Comparison of ENCODE assay signal across 2 cellular contexts in the genomic region with DNA sequence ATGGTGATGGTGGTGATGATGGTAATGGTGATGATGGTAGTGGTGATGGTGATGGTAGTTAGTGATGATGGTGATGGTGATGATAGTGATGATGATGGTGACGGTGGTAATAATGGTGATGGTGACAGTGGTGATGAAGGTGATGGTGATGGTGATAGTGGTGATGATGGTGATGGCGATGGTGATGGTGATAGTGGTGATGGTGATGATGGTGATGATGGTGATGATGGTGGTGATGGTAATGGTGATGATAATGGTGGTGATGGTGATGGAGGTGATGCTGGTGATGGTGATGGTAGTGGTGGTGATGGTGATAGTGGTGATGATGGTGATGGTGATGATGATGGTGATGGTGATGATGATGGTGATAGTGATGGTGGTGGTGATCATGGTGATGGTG.
TF ChIP-seq lines count a peak whose summit lies in the region.

No MANE protein-coding gene starts in this region.

TF ChIP-seq in A549, 52 proteins besides CTCF, POLR2A, EP300 and RAD21:
- TF ChIP-seq USF2 (IDR thresholded peaks at IDR 0.05) (no peak), FOXS1 (CRISPR knock-in tag; IDR thresholded peaks at IDR 0.05) (no peak), KDM1A (IDR thresholded peaks at IDR 0.05; ENCODE audit: low read depth) (no peak), POLR2AphosphoS2 (conservative IDR thresholded peaks at IDR 0.05; ENCODE audit: low read length) (no peak), RCOR1 (IDR thresholded peaks at IDR 0.05; ENCODE audit: low read depth, low read length) (no peak), FOSL2 (IDR thresholded peaks at IDR 0.05) (no peak), FOSL2 (CRISPR knock-in tag; IDR thresholded peaks at IDR 0.05) (no peak), HMGXB4 (CRISPR knock-in tag; IDR thresholded peaks at IDR 0.05; ENCODE audit: borderline replicate concordance) (no peak)
- TF ChIP-seq, protein P1, sequence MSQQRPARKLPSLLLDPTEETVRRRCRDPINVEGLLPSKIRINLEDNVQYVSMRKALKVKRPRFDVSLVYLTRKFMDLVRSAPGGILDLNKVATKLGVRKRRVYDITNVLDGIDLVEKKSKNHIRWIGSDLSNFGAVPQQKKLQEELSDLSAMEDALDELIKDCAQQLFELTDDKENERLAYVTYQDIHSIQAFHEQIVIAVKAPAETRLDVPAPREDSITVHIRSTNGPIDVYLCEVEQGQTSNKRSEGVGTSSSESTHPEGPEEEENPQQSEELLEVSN (IDR thresholded peaks at IDR 0.05; ENCODE audit: borderline replicate concordance, low read depth) = no peak

TF ChIP-seq in HEK293, 187 proteins besides CTCF, POLR2A, EP300 and RAD21 (continued from another document):
- peak; percentile 30; the same call in 1 of the 2 replicates for TF ChIP-seq ZNF776 (tag by site-specific recombination; IDR thresholded peaks at IDR 0.05; ENCODE audit: borderline replicate concordance)
- no peak for TF ChIP-seq ZNF596 (tag by site-specific recombination; IDR thresholded peaks at IDR 0.05)
- no peak for TF ChIP-seq ZSCAN30 (tag by site-specific recombination; IDR thresholded peaks at IDR 0.05)
- TF ChIP-seq ZNF747 (tag by site-specific recombination; IDR thresholded peaks at IDR 0.05) = peak; percentile 47; the same call in 1 of the 2 replicates
- TF ChIP-seq ZFHX2 (tag by site-specific recombination; conservative IDR thresholded peaks at IDR 0.05) = no peak
- TF ChIP-seq ZNF248 (tag by site-specific recombination; IDR thresholded peaks at IDR 0.05) = peak; percentile 82; the same call in 1 of the 2 replicates
- no peak for TF ChIP-seq ZNF843 (tag by site-specific recombination; IDR thresholded peaks at IDR 0.05)
- TF ChIP-seq AEBP2 (tag by site-specific recombination; IDR thresholded peaks at IDR 0.05; ENCODE audit: borderline replicate concordance) = peak; percentile 39; the same call in 1 of the 2 replicates
- TF ChIP-seq, protein P2, sequence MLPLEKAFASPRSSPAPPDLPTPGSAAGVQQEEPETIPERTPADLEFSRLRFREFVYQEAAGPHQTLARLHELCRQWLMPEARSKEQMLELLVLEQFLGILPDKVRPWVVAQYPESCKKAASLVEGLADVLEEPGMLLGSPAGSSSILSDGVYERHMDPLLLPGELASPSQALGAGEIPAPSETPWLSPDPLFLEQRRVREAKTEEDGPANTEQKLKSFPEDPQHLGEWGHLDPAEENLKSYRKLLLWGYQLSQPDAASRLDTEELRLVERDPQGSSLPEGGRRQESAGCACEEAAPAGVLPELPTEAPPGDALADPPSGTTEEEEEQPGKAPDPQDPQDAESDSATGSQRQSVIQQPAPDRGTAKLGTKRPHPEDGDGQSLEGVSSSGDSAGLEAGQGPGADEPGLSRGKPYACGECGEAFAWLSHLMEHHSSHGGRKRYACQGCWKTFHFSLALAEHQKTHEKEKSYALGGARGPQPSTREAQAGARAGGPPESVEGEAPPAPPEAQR (tag by site-specific recombination; IDR thresholded peaks at IDR 0.05) = no peak
- TF ChIP-seq ZNF621 (tag by site-specific recombination; IDR thresholded peaks at IDR 0.05) = peak; percentile 75; the same call in 1 of the 2 replicates
- 0 out of 2 replicates have a peak, but pooled peaks have one; percentile 51 for TF ChIP-seq ZNF157 (tag by site-specific recombination; IDR thresholded peaks at IDR 0.05)
- 0 out of 2 replicates have a peak, but pooled peaks have one; percentile 54 for TF ChIP-seq ZNF133 (tag by site-specific recombination; IDR thresholded peaks at IDR 0.05)
- TF ChIP-seq ZNF148 (tag by site-specific recombination; IDR thresholded peaks at IDR 0.05; ENCODE audit: borderline replicate concordance) = 0 out of 2 replicates have a peak, but pooled peaks have one; percentile 28
- TF ChIP-seq, protein P3, sequence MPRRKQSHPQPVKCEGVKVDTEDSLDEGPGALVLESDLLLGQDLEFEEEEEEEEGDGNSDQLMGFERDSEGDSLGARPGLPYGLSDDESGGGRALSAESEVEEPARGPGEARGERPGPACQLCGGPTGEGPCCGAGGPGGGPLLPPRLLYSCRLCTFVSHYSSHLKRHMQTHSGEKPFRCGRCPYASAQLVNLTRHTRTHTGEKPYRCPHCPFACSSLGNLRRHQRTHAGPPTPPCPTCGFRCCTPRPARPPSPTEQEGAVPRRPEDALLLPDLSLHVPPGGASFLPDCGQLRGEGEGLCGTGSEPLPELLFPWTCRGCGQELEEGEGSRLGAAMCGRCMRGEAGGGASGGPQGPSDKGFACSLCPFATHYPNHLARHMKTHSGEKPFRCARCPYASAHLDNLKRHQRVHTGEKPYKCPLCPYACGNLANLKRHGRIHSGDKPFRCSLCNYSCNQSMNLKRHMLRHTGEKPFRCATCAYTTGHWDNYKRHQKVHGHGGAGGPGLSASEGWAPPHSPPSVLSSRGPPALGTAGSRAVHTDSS (tag by site-specific recombination; IDR thresholded peaks at IDR 0.05) = peak; percentile 99
- peak; percentile 71 for TF ChIP-seq YY2 (tag by site-specific recombination; IDR thresholded peaks at IDR 0.05)
- TF ChIP-seq ZNF292 (tag by site-specific recombination; IDR thresholded peaks at IDR 0.05; ENCODE audit: borderline replicate concordance, low read depth) = no peak
- no peak for TF ChIP-seq IKZF3 (tag by site-specific recombination; IDR thresholded peaks at IDR 0.05)
- no peak for TF ChIP-seq ZNF274 (IDR thresholded peaks at IDR 0.05; ENCODE audit: low read length)
- TF ChIP-seq ZNF274 (tag by site-specific recombination; IDR thresholded peaks at IDR 0.05; ENCODE audit: borderline replicate concordance) = peak; percentile 64; the same call in 1 of the 2 replicates
- TF ChIP-seq ZNF239 (tag by site-specific recombination; IDR thresholded peaks at IDR 0.05) = peak; percentile 61; the same call in 1 of the 2 replicates
- TF ChIP-seq ZNF707 (tag by site-specific recombination; IDR thresholded peaks at IDR 0.05) = peak; percentile 51
- TF ChIP-seq ZNF521 (tag by site-specific recombination; IDR thresholded peaks at IDR 0.05) = 0 out of 2 replicates have a peak, but pooled peaks have one; percentile 40
- peak; percentile 33; the same call in 1 of the 2 replicates for TF ChIP-seq ZNF266 (tag by site-specific recombination; IDR thresholded peaks at IDR 0.05; ENCODE audit: low read depth)
- TF ChIP-seq ZNF114 (tag by site-specific recombination; IDR thresholded peaks at IDR 0.05) = peak; percentile 92; the same call in 1 of the 2 replicates
- TF ChIP-seq ZNF571 (tag by site-specific recombination; IDR thresholded peaks at IDR 0.05) = peak; percentile 91
- TF ChIP-seq, protein P4, sequence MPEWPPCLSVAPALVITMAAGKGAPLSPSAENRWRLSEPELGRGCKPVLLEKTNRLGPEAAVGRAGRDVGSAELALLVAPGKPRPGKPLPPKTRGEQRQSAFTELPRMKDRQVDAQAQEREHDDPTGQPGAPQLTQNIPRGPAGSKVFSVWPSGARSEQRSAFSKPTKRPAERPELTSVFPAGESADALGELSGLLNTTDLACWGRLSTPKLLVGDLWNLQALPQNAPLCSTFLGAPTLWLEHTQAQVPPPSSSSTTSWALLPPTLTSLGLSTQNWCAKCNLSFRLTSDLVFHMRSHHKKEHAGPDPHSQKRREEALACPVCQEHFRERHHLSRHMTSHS (tag by site-specific recombination; IDR thresholded peaks at IDR 0.05) = 0 out of 2 replicates have a peak, but pooled peaks have one; percentile 19
- peak; percentile 70 for TF ChIP-seq ZBTB48 (tag by site-specific recombination; IDR thresholded peaks at IDR 0.05)
- TF ChIP-seq ZNF473 (tag by site-specific recombination; IDR thresholded peaks at IDR 0.05) = peak; percentile 65; the same call in 1 of the 2 replicates
- TF ChIP-seq ZFP3 (tag by site-specific recombination; IDR thresholded peaks at IDR 0.05; ENCODE audit: low read depth) = no peak
- no peak for TF ChIP-seq SALL2 (tag by site-specific recombination; IDR thresholded peaks at IDR 0.05; ENCODE audit: borderline replicate concordance)
- TF ChIP-seq ZNF670 (tag by site-specific recombination; IDR thresholded peaks at IDR 0.05; ENCODE audit: low read depth) = peak; percentile 92
- TF ChIP-seq ZNF658 (tag by site-specific recombination; IDR thresholded peaks at IDR 0.05) = peak; percentile 84; the same call in 1 of the 2 replicates
- peak; percentile 79 for TF ChIP-seq ZNF785 (tag by site-specific recombination; IDR thresholded peaks at IDR 0.05)
TF ChIP-seq in HEK293: peak in this region for 27.
